In genomic region chr3:65597225-65597951, GRCh38 we compare ENCODE assay signal across 8 cellular contexts.
DNase-seq lines count a peak whose midpoint lies in the region; ATAC-seq and TF ChIP-seq lines count a peak whose summit lies in the region.

No MANE protein-coding gene starts in this region.

- no peak overlapping the region for H2AFZ ChIP-seq in Karpas-422 (ENCODE audit: low read length)

- H3K9me3 ChIP-seq in thoracic aorta (no peaks in the 10 kb centered on the region), Karpas-422 (ENCODE audit: low read length) (no peaks in the 10 kb centered on the region)

- H3K79me2 ChIP-seq in Karpas-422 (ENCODE audit: low read length): no peaks in the 10 kb centered on the region

- H3K4me2 ChIP-seq in Karpas-422 (ENCODE audit: low read depth, low read length, poor library complexity, severe bottlenecking): no peak overlapping the region

- peaks cover 3 to 18% of the 10 kb centered on the region in 2 donors for H3K4me1 ChIP-seq in thoracic aorta (ENCODE audit: control insufficient read depth in 1 of 2, low read depth in 2 of 2)
- H3K4me1 ChIP-seq in Karpas-422 (ENCODE audit: low read length): no peaks in the 10 kb centered on the region

- no peaks in the 10 kb centered on the region for H3K27me3 ChIP-seq in layer of hippocampus (ENCODE audit: control insufficient read depth, insufficient read depth, low read length)
- no peaks in the 10 kb centered on the region for H3K27me3 ChIP-seq in thoracic aorta (replicated peaks; ENCODE audit: insufficient read depth)
- no peaks in the 10 kb centered on the region for H3K27me3 ChIP-seq in Karpas-422 (ENCODE audit: low read length)

- no peak for ATAC-seq in thoracic aorta (ENCODE audit: insufficient number of reproducible peaks, low FRiP score, low read depth)
- ATAC-seq in HG03159 (IDR thresholded peaks at IDR 0.05; ENCODE audit: unreplicated experiment): no peak

- H4K20me1 ChIP-seq in Karpas-422 (ENCODE audit: insufficient read depth, low read depth, low read length): no peaks in the 10 kb centered on the region

- H3K9ac ChIP-seq in Karpas-422 (ENCODE audit: low read length): no peak overlapping the region

- H3K9me2 ChIP-seq in Karpas-422 (replicated peaks; ENCODE audit: insufficient read depth, low read length): no peaks in the 10 kb centered on the region; the same call in 1 of the 2 replicates

- H3K4me3 ChIP-seq in thoracic aorta (peak overlapping the region; percentile 68), Karpas-422 (ENCODE audit: low read length) (no peak overlapping the region)

- H3K27ac ChIP-seq in layer of hippocampus (ENCODE audit: low read depth, low read length) (peak overlapping the region; percentile 75), thoracic aorta (no peak overlapping the region), Karpas-422 (ENCODE audit: low read length) (no peak overlapping the region)

- H3K36me3 ChIP-seq in thoracic aorta (no peaks in the 10 kb centered on the region), Karpas-422 (ENCODE audit: insufficient read depth, low read length) (no peaks in the 10 kb centered on the region)

- peak; percentile 10 for DNase-seq in NCI-H1092 (lab: John Stamatoyannopoulos, UW)
- peak; percentile 81 for DNase-seq in cerebellum (ENCODE audit: low spot score)
- DNase-seq in thoracic aorta (ENCODE audit: low spot score): no peak
- DNase-seq in Karpas-422: no peak
- no peak for DNase-seq in NCI-H2107 (lab: John Stamatoyannopoulos, UW)
- no peak for DNase-seq in stimulated activated naive CD4-positive, alpha-beta T cell treated with Interleukin-2 at 50 U/mL for 16 hours (lab: John Stamatoyannopoulos, UW)

- no peak for TF ChIP-seq CTCF in thoracic aorta (IDR thresholded peaks at IDR 0.05)

Comparison
In these comparisons a context has a peak if more than half of its experiments do, and no peak if none do; other contexts are left out.
1. DNase-seq: peak in NCI-H1092 (single experiment) and cerebellum (single experiment); none in thoracic aorta (single experiment), Karpas-422 (single experiment), NCI-H2107 (single experiment) and stimulated activated naive CD4-positive, alpha-beta T cell treated with Interleukin-2 at 50 U/mL for 16 hours (single experiment).